Comparison of ENCODE assay signal across 3 cellular contexts in genomic region chr1:56400526-56400925, GRCh38.
"Had no signal": no experiment of that assay in that cellular context is flagged by ENCODE, and none has a peak within 500 bp of the region (broad histone marks: within the 10 kb centered on the region; RNA-seq: fewer than 3 reads in every experiment).

No MANE protein-coding gene starts in this region.

- H3K4me3 ChIP-seq: GM12878 had no signal

- DNase-seq: GDM1, GF-D8 had no signal
